In the genomic region with DNA sequence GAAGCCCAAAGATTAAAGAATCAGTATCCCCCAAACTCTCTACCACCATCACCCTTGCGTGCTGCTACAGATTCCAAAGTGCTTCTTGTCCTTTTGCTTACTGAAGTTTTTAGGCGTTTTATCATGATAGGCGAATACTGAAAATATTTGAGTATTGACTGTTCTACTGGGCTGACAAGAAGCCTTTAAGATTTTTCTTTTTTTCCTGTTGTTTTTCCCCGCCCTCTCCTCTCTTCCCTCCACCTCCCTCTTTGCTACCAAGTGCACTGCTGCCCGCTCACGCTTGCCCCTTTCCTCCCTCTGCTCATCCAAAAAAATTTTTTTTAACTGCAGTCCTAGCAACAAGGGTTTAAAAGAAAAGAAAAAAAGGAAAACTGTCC, we compare ENCODE assay signal across 1 cellular context.
A peak's percentile ranks its signal among the peaks of the same experiment; 100 is the strongest.
TF ChIP-seq lines count a peak whose summit lies in the region.

No MANE protein-coding gene starts in this region.

TF ChIP-seq in H1, 55 proteins besides CTCF, POLR2A, EP300 and RAD21:
- TF ChIP-seq BACH1 (IDR thresholded peaks at IDR 0.05; ENCODE audit: low read length) (no peak), ATF2 (IDR thresholded peaks at IDR 0.05; ENCODE audit: low read length) (0 out of 2 replicates have a peak, but pooled peaks have one; percentile 12), CBX5 (IDR thresholded peaks at IDR 0.05; ENCODE audit: low read depth, low read length) (no peak), SIX5 (IDR thresholded peaks at IDR 0.05; ENCODE audit: low read depth, low read length) (no peak)
- TF ChIP-seq, protein P1, sequence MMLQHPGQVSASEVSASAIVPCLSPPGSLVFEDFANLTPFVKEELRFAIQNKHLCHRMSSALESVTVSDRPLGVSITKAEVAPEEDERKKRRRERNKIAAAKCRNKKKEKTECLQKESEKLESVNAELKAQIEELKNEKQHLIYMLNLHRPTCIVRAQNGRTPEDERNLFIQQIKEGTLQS (IDR thresholded peaks at IDR 0.05; ENCODE audit: insufficient read depth, low read depth, low read length) = no peak
